ENCODE assay signal across 1 cellular context in genomic region chr1:56872597-56872996, GRCh38.
TF ChIP-seq lines count a peak whose summit lies in the region.

No MANE protein-coding gene starts in this region.

TF ChIP-seq in SK-N-SH, 30 proteins besides CTCF, POLR2A, EP300 and RAD21:
- TF ChIP-seq, protein P1, sequence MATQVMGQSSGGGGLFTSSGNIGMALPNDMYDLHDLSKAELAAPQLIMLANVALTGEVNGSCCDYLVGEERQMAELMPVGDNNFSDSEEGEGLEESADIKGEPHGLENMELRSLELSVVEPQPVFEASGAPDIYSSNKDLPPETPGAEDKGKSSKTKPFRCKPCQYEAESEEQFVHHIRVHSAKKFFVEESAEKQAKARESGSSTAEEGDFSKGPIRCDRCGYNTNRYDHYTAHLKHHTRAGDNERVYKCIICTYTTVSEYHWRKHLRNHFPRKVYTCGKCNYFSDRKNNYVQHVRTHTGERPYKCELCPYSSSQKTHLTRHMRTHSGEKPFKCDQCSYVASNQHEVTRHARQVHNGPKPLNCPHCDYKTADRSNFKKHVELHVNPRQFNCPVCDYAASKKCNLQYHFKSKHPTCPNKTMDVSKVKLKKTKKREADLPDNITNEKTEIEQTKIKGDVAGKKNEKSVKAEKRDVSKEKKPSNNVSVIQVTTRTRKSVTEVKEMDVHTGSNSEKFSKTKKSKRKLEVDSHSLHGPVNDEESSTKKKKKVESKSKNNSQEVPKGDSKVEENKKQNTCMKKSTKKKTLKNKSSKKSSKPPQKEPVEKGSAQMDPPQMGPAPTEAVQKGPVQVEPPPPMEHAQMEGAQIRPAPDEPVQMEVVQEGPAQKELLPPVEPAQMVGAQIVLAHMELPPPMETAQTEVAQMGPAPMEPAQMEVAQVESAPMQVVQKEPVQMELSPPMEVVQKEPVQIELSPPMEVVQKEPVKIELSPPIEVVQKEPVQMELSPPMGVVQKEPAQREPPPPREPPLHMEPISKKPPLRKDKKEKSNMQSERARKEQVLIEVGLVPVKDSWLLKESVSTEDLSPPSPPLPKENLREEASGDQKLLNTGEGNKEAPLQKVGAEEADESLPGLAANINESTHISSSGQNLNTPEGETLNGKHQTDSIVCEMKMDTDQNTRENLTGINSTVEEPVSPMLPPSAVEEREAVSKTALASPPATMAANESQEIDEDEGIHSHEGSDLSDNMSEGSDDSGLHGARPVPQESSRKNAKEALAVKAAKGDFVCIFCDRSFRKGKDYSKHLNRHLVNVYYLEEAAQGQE (IDR thresholded peaks at IDR 0.05; ENCODE audit: low read depth, low read length): no peak
- TF ChIP-seq FOSL2 (IDR thresholded peaks at IDR 0.05; ENCODE audit: borderline replicate concordance, low read depth) (peak; percentile 3; the same call in 1 of the 2 replicates), TAF1 (IDR thresholded peaks at IDR 0.05; ENCODE audit: borderline replicate concordance, low read depth, low read length) (no peak)
- TF ChIP-seq, protein P2, sequence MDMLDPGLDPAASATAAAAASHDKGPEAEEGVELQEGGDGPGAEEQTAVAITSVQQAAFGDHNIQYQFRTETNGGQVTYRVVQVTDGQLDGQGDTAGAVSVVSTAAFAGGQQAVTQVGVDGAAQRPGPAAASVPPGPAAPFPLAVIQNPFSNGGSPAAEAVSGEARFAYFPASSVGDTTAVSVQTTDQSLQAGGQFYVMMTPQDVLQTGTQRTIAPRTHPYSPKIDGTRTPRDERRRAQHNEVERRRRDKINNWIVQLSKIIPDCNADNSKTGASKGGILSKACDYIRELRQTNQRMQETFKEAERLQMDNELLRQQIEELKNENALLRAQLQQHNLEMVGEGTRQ (IDR thresholded peaks at IDR 0.05; ENCODE audit: borderline replicate concordance, low read depth, low read length): no peak
